In genomic region chr17:49225554-49226236, GRCh38 we compare ENCODE assay signal across 33 cellular contexts. TPM values are rescaled to one million over a fixed set of nuclear protein-coding genes. Genes with fewer than 3 reads are reported as not detected.
DNase-seq lines count a peak whose midpoint lies in the region; ATAC-seq and TF ChIP-seq lines count a peak whose summit lies in the region.
"Had no signal": no experiment of that assay in that cellular context is flagged by ENCODE, and none has a peak within 500 bp of the region (broad histone marks: within the 10 kb centered on the region; RNA-seq: fewer than 3 reads in every experiment).

No MANE protein-coding gene starts in this region.

- no peaks in the 10 kb centered on the region for H3K36me3 Mint-ChIP-seq in activated naive CD4-positive, alpha-beta T cell treated with anti-CD3 and anti-CD28 coated beads, Interleukin-2, amount 50 U/mL, for 72 hours
- H3K36me3 Mint-ChIP-seq in activated naive CD8-positive, alpha-beta T cell treated with anti-CD3 and anti-CD28 coated beads for 36 hours, result peaks cover 14% of the 10 kb centered on the region

- H3K27ac Mint-ChIP-seq in activated naive CD4-positive, alpha-beta T cell treated with anti-CD3 and anti-CD28 coated beads, Interleukin-2, amount 50 U/mL, for 72 hours, result peak overlapping the region; percentile 37 to 59
- peak overlapping the region; percentile 67 for H3K27ac Mint-ChIP-seq in activated naive CD8-positive, alpha-beta T cell treated with anti-CD3 and anti-CD28 coated beads for 36 hours
- H3K27ac Mint-ChIP-seq: activated CD8-positive, alpha-beta memory T cell treated with anti-CD3 and anti-CD28 coated beads, Interleukin-2, amount 10 ng/mL, durations not matched to agents 7 days and 5 days; activated naive CD4-positive, alpha-beta T cell treated with anti-CD3 and anti-CD28 coated beads for 36 hours; memory B cell; progenitor cell of endocrine pancreas had no signal

- peaks cover 58% of the 10 kb centered on the region for H3K27me3 ChIP-seq in neutrophil
- H3K27me3 ChIP-seq: right lobe of liver had no signal

- DNase-seq in activated naive CD4-positive, alpha-beta T cell treated with anti-CD3 and anti-CD28 coated beads, Interleukin-2, amount 50 U/mL, for 72 hours (ENCODE audit: low spot score in 2 of 2), result no peak
- no peak for DNase-seq in activated naive CD4-positive, alpha-beta T cell treated with Interleukin-2 at 50 U/mL for 16 hours
- DNase-seq in GM20000 (ENCODE audit: low spot score) (peak; percentile 20), NCI-H526 (lab: John Stamatoyannopoulos, UW) (no peak)
- DNase-seq in activated naive CD8-positive, alpha-beta T cell treated with anti-CD3 and anti-CD28 coated beads for 36 hours, result no peak
- DNase-seq in stimulated activated naive CD4-positive, alpha-beta T cell treated with Interleukin-2 at 50 U/mL for 16 hours (lab: John Stamatoyannopoulos, UW), result no peak
- DNase-seq: ACHN; activated CD4-positive, alpha-beta T cell treated with anti-CD3 and anti-CD28 coated beads for 4 hours; activated CD8-positive, alpha-beta memory T cell treated with anti-CD3 and anti-CD28 coated beads, Interleukin-2, amount 10 ng/mL, durations not matched to agents 7 days and 5 days; activated naive CD4-positive, alpha-beta T cell treated with anti-CD3 and anti-CD28 coated beads for 36 hours; activated T-cell treated with anti-CD3 and anti-CD28 coated beads, Interleukin-2, amount 50 U/mL, for 48 hours; BE2C; DMS 273 treated with DMSO at 0.1 percent for 48 hours; foreskin fibroblast; IMR-90; MV-4-11; NCI-H1436 treated with DMSO at 0.1 percent for 48 hours; NCI-H2081 treated with DMSO at 0.1 percent for 48 hours; NCI-H226; right lobe of liver; Right ventricle myocardium superior; stimulated activated CD8-positive, alpha-beta memory T cell treated with anti-CD3 and anti-CD28 coated beads, Interleukin-4, amount 100 ng/mL, for 48 hours; tibial artery had no signal

- H3K4me1 ChIP-seq in neutrophil (ENCODE audit: control insufficient read depth in 1 of 2, insufficient read depth in 1 of 2, low read depth in 1 of 2, low read length in 1 of 2), result peaks cover 57 to 68% of the 10 kb centered on the region in 2 experiments
- H3K4me1 ChIP-seq: BE2C had no signal

- H3K27ac ChIP-seq in neutrophil, result peak overlapping the region; percentile 58
- H3K27ac ChIP-seq: esophagus muscularis mucosa, right lobe of liver, tibial artery, vagina had no signal

- peaks cover 26% of the 10 kb centered on the region for H3K4me1 Mint-ChIP-seq in activated naive CD8-positive, alpha-beta T cell treated with anti-CD3 and anti-CD28 coated beads for 36 hours

- H3K9me3 Mint-ChIP-seq in activated naive CD4-positive, alpha-beta T cell treated with anti-CD3 and anti-CD28 coated beads, Interleukin-2, amount 50 U/mL, for 72 hours, result no peaks in the 10 kb centered on the region
- no peaks in the 10 kb centered on the region for H3K9me3 Mint-ChIP-seq in activated naive CD8-positive, alpha-beta T cell treated with anti-CD3 and anti-CD28 coated beads for 36 hours
- H3K9me3 Mint-ChIP-seq: activated naive CD4-positive, alpha-beta T cell treated with anti-CD3 and anti-CD28 coated beads for 36 hours; memory B cell had no signal

- H3K27me3 Mint-ChIP-seq in activated naive CD8-positive, alpha-beta T cell treated with anti-CD3 and anti-CD28 coated beads for 36 hours, result peaks cover 26% of the 10 kb centered on the region
- H3K27me3 Mint-ChIP-seq: memory B cell had no signal

- ATAC-seq in activated naive CD4-positive, alpha-beta T cell treated with anti-CD3 and anti-CD28 coated beads, Interleukin-2, amount 50 U/mL, for 72 hours, result no peak
- ATAC-seq in HG03175 (IDR thresholded peaks at IDR 0.05; ENCODE audit: unreplicated experiment), result no peak
- ATAC-seq: activated CD8-positive, alpha-beta memory T cell treated with anti-CD3 and anti-CD28 coated beads, Interleukin-2, amount 10 ng/mL, durations not matched to agents 7 days and 5 days; HCT116; left lobe of liver had no signal

- peak overlapping the region in 1 of 2 experiments; percentile 94 for H3K4me3 ChIP-seq in neutrophil (ENCODE audit: low read depth in 1 of 2, low read length in 1 of 2)
- H3K4me3 ChIP-seq: right lobe of liver, tibial artery, vagina had no signal

- TF ChIP-seq CTCF in GM20000 (IDR thresholded peaks at IDR 0.05; ENCODE audit: extremely low read depth, missing control alignments), result no peak
- TF ChIP-seq CTCF in neutrophil (IDR thresholded peaks at IDR 0.05), result no peak

- H3K36me3 ChIP-seq in neutrophil, result peaks cover 60% of the 10 kb centered on the region
- H3K36me3 ChIP-seq: BE2C, right lobe of liver, tibial artery, vagina had no signal

- no peaks in the 10 kb centered on the region for H3K9me3 ChIP-seq in neutrophil
- H3K9me3 ChIP-seq: BE2C, esophagus muscularis mucosa, right lobe of liver, spleen, tibial artery, vagina had no signal

- H3K4me3 Mint-ChIP-seq in activated naive CD8-positive, alpha-beta T cell treated with anti-CD3 and anti-CD28 coated beads for 36 hours, result no peak overlapping the region
- H3K4me3 Mint-ChIP-seq: activated CD8-positive, alpha-beta memory T cell treated with anti-CD3 and anti-CD28 coated beads, Interleukin-2, amount 10 ng/mL, durations not matched to agents 7 days and 5 days had no signal

RNA-seq across cellular contexts. Expression of gene PHOSPHO1, which starts 4.9 kb away (rescaled TPM):
- total RNA-seq in activated naive CD4-positive, alpha-beta T cell treated with anti-CD3 and anti-CD28 coated beads, Interleukin-2, amount 50 U/mL, for 72 hours, result not detected
- not detected for total RNA-seq in activated naive CD8-positive, alpha-beta T cell treated with anti-CD3 and anti-CD28 coated beads for 36 hours
- total RNA-seq: activated CD8-positive, alpha-beta memory T cell treated with anti-CD3 and anti-CD28 coated beads, Interleukin-2, amount 10 ng/mL, durations not matched to agents 7 days and 5 days; activated naive CD4-positive, alpha-beta T cell treated with anti-CD3 and anti-CD28 coated beads for 36 hours; progenitor cell of endocrine pancreas; vagina had no signal

RNA-seq across cellular contexts. Expression of gene ABI3, which starts 15.2 kb away (rescaled TPM):
- 10 to 100 TPM; 35.3 to 41.5 TPM for total RNA-seq in activated naive CD4-positive, alpha-beta T cell treated with anti-CD3 and anti-CD28 coated beads, Interleukin-2, amount 50 U/mL, for 72 hours
- total RNA-seq in activated naive CD8-positive, alpha-beta T cell treated with anti-CD3 and anti-CD28 coated beads for 36 hours, result 10 to 100 TPM; 54.9 to 55.5 TPM
- total RNA-seq: progenitor cell of endocrine pancreas had no signal

RNA-seq across cellular contexts. Expression of gene GNGT2, which starts 15.3 kb away (rescaled TPM):
- 10 to 100 TPM; 37.5 to 40.2 TPM for total RNA-seq in activated naive CD4-positive, alpha-beta T cell treated with anti-CD3 and anti-CD28 coated beads, Interleukin-2, amount 50 U/mL, for 72 hours
- total RNA-seq in activated naive CD8-positive, alpha-beta T cell treated with anti-CD3 and anti-CD28 coated beads for 36 hours, result 10 to 100 TPM; 25.5 to 28.4 TPM
- total RNA-seq: astrocyte, progenitor cell of endocrine pancreas had no signal
